In genomic region chr20:9756660-9757059, GRCh38 we compare ENCODE assay signal across 22 cellular contexts.
"Had no signal": no experiment of that assay in that cellular context is flagged by ENCODE, and none has a peak within 500 bp of the region (broad histone marks: within the 10 kb centered on the region; RNA-seq: fewer than 3 reads in every experiment).

No MANE protein-coding gene starts in this region.

- H3K27me3 ChIP-seq: dorsolateral prefrontal cortex, esophagus muscularis mucosa, foreskin keratinocyte, gastroesophageal sphincter, heart left ventricle, left lung had no signal

- DNase-seq: dermis blood vessel endothelial cell; dorsolateral prefrontal cortex; effector CD4-positive, alpha-beta T cell; effector memory CD4-positive, alpha-beta T cell; foreskin keratinocyte; heart left ventricle; hippocampal formation; left cardiac atrium; left lung; left ventricle myocardium superior; lower lobe of right lung; mesenchymal stem cell; mucosa of descending colon; naive thymus-derived CD4-positive, alpha-beta T cell had no signal

- ATAC-seq: foreskin keratinocyte; gastroesophageal sphincter; heart left ventricle; left cardiac atrium; left lung; left ventricle myocardium superior; lower lobe of right lung; mucosa of descending colon; naive thymus-derived CD4-positive, alpha-beta T cell had no signal

- H3K4me1 ChIP-seq: esophagus muscularis mucosa, foreskin keratinocyte, gastroesophageal sphincter, heart left ventricle, left lung, lower lobe of right lung had no signal

- FAIRE-seq: colon, endothelial cell of umbilical vein, frontal cortex, islet of Langerhans, keratinocyte had no signal

- H3K4me3 ChIP-seq: coronary artery, dorsolateral prefrontal cortex, esophagus muscularis mucosa, gastroesophageal sphincter, heart left ventricle, left lung, lower lobe of right lung, mucosa of descending colon had no signal

- H3K27ac ChIP-seq: coronary artery, dorsolateral prefrontal cortex, esophagus muscularis mucosa, foreskin keratinocyte, gastroesophageal sphincter, heart left ventricle, left lung, lower lobe of right lung had no signal

- H3K36me3 ChIP-seq: esophagus muscularis mucosa, gastroesophageal sphincter, heart left ventricle, left lung, lower lobe of right lung had no signal
